22 cellular contexts compared by ENCODE assay signal in genomic region chr3:17494117-17494809, GRCh38.
DNase-seq lines count a peak whose midpoint lies in the region; FAIRE-seq and TF ChIP-seq lines count a peak whose summit lies in the region.
"Had no signal": no experiment of that assay in that cellular context is flagged by ENCODE, and none has a peak within 500 bp of the region (broad histone marks: within the 10 kb centered on the region; RNA-seq: fewer than 3 reads in every experiment).

No MANE protein-coding gene starts in this region.

- CTCF ChIA-PET in A673 (lab: Charles Lee), result no interaction called here

- H3K27me3 ChIP-seq in A673 (replicated peaks; ENCODE audit: insufficient read depth, low read depth, low read length, poor library complexity), result no peaks in the 10 kb centered on the region
- H3K27me3 ChIP-seq: colonic mucosa, pancreas had no signal

- intact Hi-C loops in A673 (cut with micrococcal nuclease; ENCODE audit: unreplicated experiment), result no loop called here

- DNase-seq in A673 (ENCODE audit: low spot score) (peak; percentile 87), H54 (ENCODE audit: insufficient read length, low spot score) (peak; percentile 50), cardiac fibroblast (ENCODE audit: low read depth in 2 of 2) (peak; percentile 25 to 42), medulla oblongata (ENCODE audit: extremely low spot score) (peak; percentile 20), MV-4-11 (lab: John Stamatoyannopoulos, UW) (no peak), hypothalamus (lab: John Stamatoyannopoulos, UW) (no peak), HK-2 (ENCODE audit: unreplicated experiment) (no peak)
- DNase-seq in activated naive CD4-positive, alpha-beta T cell (lab: John Stamatoyannopoulos, UW), result no peak
- DNase-seq: ACHN; activated naive CD4-positive, alpha-beta T cell treated with anti-CD3 and anti-CD28 coated beads, Interleukin-2, amount 50 U/mL, for 16 hours; activated T-cell treated with anti-CD3 and anti-CD28 coated beads, Interleukin-2, amount 50 U/mL, for 4 hours; colonic mucosa; DMS153; KG1; naive thymus-derived CD8-positive, alpha-beta T cell; NCI-H2029; NK-92 treated with Interleukin-12 subunit alpha and Interleukin-12 subunit beta, amount 100 ng/mL, for 24 hours; pancreas; T-helper 9 cell had no signal

- peaks cover 15% of the 10 kb centered on the region for H3K4me1 ChIP-seq in A673 (ENCODE audit: insufficient read depth, low read length, poor library complexity, severe bottlenecking)
- H3K4me1 ChIP-seq: colonic mucosa, pancreas had no signal

- FAIRE-seq in H54 (lab: Jason Lieb, UNC), result peak; percentile 98
- FAIRE-seq: endometrium, keratinocyte, pancreas, RCC 7860 had no signal

- BruUV-seq in A673 (replicated peaks; lab: Mats Ljungman, UMichigan), result no TSS peak

- H3K36me3 ChIP-seq in A673 (ENCODE audit: insufficient read depth, low read length, poor library complexity, severe bottlenecking), result no peaks in the 10 kb centered on the region
- H3K36me3 ChIP-seq: colonic mucosa, pancreas had no signal

- no peak for TF ChIP-seq CTCF in A673 (conservative IDR thresholded peaks at IDR 0.05; ENCODE audit: low read depth, low read length)
- no peak for TF ChIP-seq CTCF in cardiac fibroblast (IDR thresholded peaks at IDR 0.05; ENCODE audit: low read depth, low read length)

- H3K4me3 ChIP-seq in A673 (ENCODE audit: low read depth, low read length, poor library complexity, severe bottlenecking) (peak overlapping the region; percentile 33), cardiac fibroblast (replicated peaks in 1 of 2; ENCODE audit: low read depth in 2 of 2, low read length in 2 of 2) (no peak overlapping the region)
- H3K4me3 ChIP-seq: colonic mucosa, pancreas had no signal

- H3K9me3 ChIP-seq in A673 (ENCODE audit: low read depth, low read length, poor library complexity, severe bottlenecking), result no peaks in the 10 kb centered on the region
- H3K9me3 ChIP-seq: colonic mucosa, pancreas had no signal

- no peak for TF ChIP-seq POLR2A in H54 (IDR thresholded peaks at IDR 0.05; ENCODE audit: low read depth, low read length)

- POLR2A ChIA-PET in A673 (lab: Charles Lee; ENCODE audit: low non-redundant PET), result interaction anchor here (0.6 kb wide), 1 partner anchor 1236 kb away, joined by 3 read pairs; no protein-coding TSS in a partner anchor

- no peak overlapping the region for H3K27ac ChIP-seq in A673 (ENCODE audit: low read depth, low read length, poor library complexity, severe bottlenecking)
- H3K27ac ChIP-seq: colonic mucosa, pancreas had no signal

Comparison
In these comparisons a context has a peak if more than half of its experiments do, and no peak if none do; other contexts are left out.
1. DNase-seq: peak in A673 (single experiment), H54 (single experiment), cardiac fibroblast (2 of 2) and medulla oblongata (single experiment); none in MV-4-11 (single experiment), hypothalamus (0 of 51), activated naive CD4-positive, alpha-beta T cell (0 of 4) and HK-2 (single experiment).